Comparison of ENCODE assay signal across 31 cellular contexts in the genomic region with DNA sequence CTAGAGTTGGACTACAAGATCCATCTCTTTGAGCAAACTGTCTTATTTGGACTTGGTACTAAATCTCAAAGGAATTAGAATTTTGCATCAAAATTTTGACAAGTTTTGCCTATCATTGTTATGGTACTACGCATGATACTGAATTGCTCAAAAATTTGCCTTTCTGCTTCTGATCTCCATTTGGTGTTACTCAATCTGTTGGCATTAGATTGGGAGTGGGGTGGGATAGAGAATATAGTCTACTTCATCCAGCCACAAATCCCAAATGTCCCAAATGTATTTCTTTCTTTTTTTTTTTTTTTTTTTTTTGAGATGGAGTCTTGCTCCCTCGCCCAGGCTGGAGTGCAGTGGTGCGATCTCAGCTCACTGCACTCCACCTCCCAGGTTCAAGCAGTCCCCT.
"Had no signal": no experiment of that assay in that cellular context is flagged by ENCODE, and none has a peak within 500 bp of the region (broad histone marks: within the 10 kb centered on the region; RNA-seq: fewer than 3 reads in every experiment).

No MANE protein-coding gene starts in this region.

- H3K36me3 ChIP-seq: ascending aorta, SJSA1, WERI-Rb-1 had no signal

- H3K9me3 ChIP-seq: ascending aorta, SJSA1 had no signal

- H3K4me3 ChIP-seq: ascending aorta, SJSA1 had no signal

- H3K27me3 Mint-ChIP-seq: activated CD8-positive, alpha-beta T cell treated with anti-CD3 and anti-CD28 coated beads for 36 hours; activated naive CD8-positive, alpha-beta T cell treated with anti-CD3 and anti-CD28 coated beads for 36 hours; activated T-helper 17 cell treated with anti-CD3 and anti-CD28 coated beads, Interleukin-2, amount 50 U/mL, for 72 hours had no signal

- H3K27ac ChIP-seq: ascending aorta, WERI-Rb-1 had no signal

- H3K27me3 ChIP-seq: ascending aorta, SJSA1 had no signal

- H3K4me1 Mint-ChIP-seq: activated T-helper 17 cell treated with anti-CD3 and anti-CD28 coated beads, Interleukin-2, amount 50 U/mL, for 72 hours had no signal

- H3K9me3 Mint-ChIP-seq: activated CD8-positive, alpha-beta T cell treated with anti-CD3 and anti-CD28 coated beads for 36 hours; activated naive CD8-positive, alpha-beta T cell treated with anti-CD3 and anti-CD28 coated beads for 36 hours; activated T-cell treated with anti-CD3 and anti-CD28 coated beads, Interleukin-2, amount 50 U/mL, for 72 hours; activated T-helper 17 cell treated with anti-CD3 and anti-CD28 coated beads, Interleukin-2, amount 50 U/mL, for 72 hours had no signal

- H3K4me3 Mint-ChIP-seq: activated CD8-positive, alpha-beta T cell treated with anti-CD3 and anti-CD28 coated beads for 36 hours; activated naive CD8-positive, alpha-beta T cell treated with anti-CD3 and anti-CD28 coated beads for 36 hours; activated T-cell treated with anti-CD3 and anti-CD28 coated beads, Interleukin-2, amount 50 U/mL, for 72 hours; activated T-helper 17 cell treated with anti-CD3 and anti-CD28 coated beads, Interleukin-2, amount 50 U/mL, for 72 hours had no signal

- H3K27ac Mint-ChIP-seq: activated CD8-positive, alpha-beta T cell treated with anti-CD3 and anti-CD28 coated beads for 36 hours; activated naive CD8-positive, alpha-beta T cell treated with anti-CD3 and anti-CD28 coated beads for 36 hours; activated T-cell treated with anti-CD3 and anti-CD28 coated beads, Interleukin-2, amount 50 U/mL, for 72 hours; activated T-helper 17 cell treated with anti-CD3 and anti-CD28 coated beads, Interleukin-2, amount 50 U/mL, for 72 hours had no signal

- H3K36me3 Mint-ChIP-seq: activated naive CD8-positive, alpha-beta T cell treated with anti-CD3 and anti-CD28 coated beads for 36 hours had no signal

- DNase-seq: activated CD4-positive, alpha-beta T cell treated with anti-CD3 and anti-CD28 coated beads for 1 hour; activated CD4-positive, alpha-beta T cell treated with anti-CD3 and anti-CD28 coated beads for 48 hours; activated CD4-positive, CD25-positive, alpha-beta regulatory T cell; activated CD8-positive, alpha-beta T cell treated with anti-CD3 and anti-CD28 coated beads for 36 hours; activated effector memory CD4-positive, alpha-beta T cell treated with anti-CD3 and anti-CD28 coated beads, Interleukin-2, amount 50 U/mL, for 16 hours; activated naive CD4-positive, alpha-beta T cell; activated naive CD4-positive, alpha-beta T cell treated with anti-CD3 and anti-CD28 coated beads, Interleukin-2, amount 50 U/mL, for 16 hours; activated naive CD8-positive, alpha-beta T cell treated with anti-CD3 and anti-CD28 coated beads for 36 hours; activated T-cell treated with anti-CD3 and anti-CD28 coated beads, Interleukin-2, amount 50 U/mL, for 1 hour; activated T-cell treated with anti-CD3 and anti-CD28 coated beads, Interleukin-2, amount 50 U/mL, for 72 hours; amygdala; Karpas-422; KBM-7; NCI-H1105; NCI-H1417 treated with DMSO at 0.1 percent for 48 hours; NCI-H187 treated with DMSO at 0.1 percent for 48 hours; NCI-H2081; NCI-H2171 treated with DMSO at 0.1 percent for 48 hours; NCI-H2227 treated with DMSO at 0.1 percent for 48 hours; NCI-H446; NCI-H510A treated with DMSO at 0.1 percent for 48 hours; NCI-H69; SHP77 treated with DMSO at 0.1 percent for 48 hours; SW 1271; T-helper 1 cell; T-helper 2 cell; T-helper 9 cell had no signal

- ATAC-seq: activated CD8-positive, alpha-beta T cell treated with anti-CD3 and anti-CD28 coated beads for 36 hours; activated T-cell treated with anti-CD3 and anti-CD28 coated beads, Interleukin-2, amount 50 U/mL, for 72 hours; activated T-helper 17 cell treated with anti-CD3 and anti-CD28 coated beads, Interleukin-2, amount 50 U/mL, for 72 hours had no signal
